In the genomic region with DNA sequence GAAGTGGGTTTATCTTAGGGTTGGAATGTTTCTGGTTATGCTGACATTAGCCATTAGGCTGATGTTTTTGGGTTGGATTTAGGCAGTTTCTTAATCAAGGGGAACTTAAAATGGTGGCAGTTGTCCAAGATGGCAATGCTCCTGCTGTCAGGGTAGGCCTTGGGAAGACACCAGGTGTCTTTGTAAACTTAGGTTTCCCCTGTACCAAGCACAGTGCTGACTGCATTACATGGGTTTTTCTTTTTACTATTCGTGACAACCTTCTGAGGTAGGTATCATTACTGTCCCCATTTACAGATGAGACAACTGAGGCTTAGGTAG, we compare ENCODE assay signal across 1 cellular context.
A peak's percentile ranks its signal among the peaks of the same experiment; 100 is the strongest.
TF ChIP-seq lines count a peak whose summit lies in the region.

No MANE protein-coding gene starts in this region.

TF ChIP-seq in H1, 55 proteins besides CTCF, POLR2A, EP300 and RAD21:
- TF ChIP-seq KDM1A (IDR thresholded peaks at IDR 0.05; ENCODE audit: borderline replicate concordance, low read length) (peak; percentile 94), RBBP5 (IDR thresholded peaks at IDR 0.05; ENCODE audit: borderline replicate concordance, low read depth, low read length) (no peak)
